ENCODE assay signal across 18 cellular contexts in genomic region chr22:26548984-26549383, GRCh38. TPM values are rescaled to one million over a fixed set of nuclear protein-coding genes. Genes with fewer than 3 reads are reported as not detected.
DNase-seq lines count a peak whose midpoint lies in the region; ATAC-seq and TF ChIP-seq lines count a peak whose summit lies in the region.
"Had no signal": no experiment of that assay in that cellular context is flagged by ENCODE, and none has a peak within 500 bp of the region (broad histone marks: within the 10 kb centered on the region; RNA-seq: fewer than 3 reads in every experiment).

No MANE protein-coding gene starts in this region.

- H3K4me3 Mint-ChIP-seq in chondrocyte (ENCODE audit: unreplicated experiment), result no peak overlapping the region
- H3K4me3 Mint-ChIP-seq: activated B cell treated with CpG ODN at 0.5 μM for 24 hours; activated CD8-positive, alpha-beta T cell treated with anti-CD3 and anti-CD28 coated beads, Interleukin-2, amount 10 ng/mL, durations not matched to agents 7 days and 5 days; activated naive CD4-positive, alpha-beta T cell treated with anti-CD3 and anti-CD28 coated beads, Interleukin-2, amount 10 ng/mL, durations not matched to agents 7 days and 5 days; activated T-cell treated with anti-CD3 and anti-CD28 coated beads, Interleukin-2, amount 50 U/mL, for 24 hours; CD4-positive, alpha-beta memory T cell had no signal

- H3K4me3 ChIP-seq in IMR-90 (ENCODE audit: insufficient read depth, low read depth, low read length) (no peak overlapping the region), parathyroid adenoma (ENCODE audit: low read depth, low read length) (peak overlapping the region; percentile 38), upper lobe of right lung (no peak overlapping the region)

- H4K91ac ChIP-seq in IMR-90 (ENCODE audit: insufficient read depth, low read depth, low read length), result no peak overlapping the region

- intact Hi-C loops in IMR-90 (cut with micrococcal nuclease), result no loop called here
- intact Hi-C loops in upper lobe of right lung (cut with DNase I), result no loop called here

- H3K4ac ChIP-seq in IMR-90 (ENCODE audit: low read depth, low read length), result 0 out of 2 replicates have a peak overlapping the region, but pooled peaks have one; percentile 15

- peak overlapping the region; percentile 43 for H2BK20ac ChIP-seq in IMR-90 (ENCODE audit: low read depth, low read length)

- H3K27ac Mint-ChIP-seq in chondrocyte (ENCODE audit: unreplicated experiment), result peak overlapping the region; percentile 27
- H3K27ac Mint-ChIP-seq: activated B cell treated with CpG ODN at 0.5 μM for 24 hours; activated CD8-positive, alpha-beta T cell treated with anti-CD3 and anti-CD28 coated beads, Interleukin-2, amount 10 ng/mL, durations not matched to agents 7 days and 5 days; activated naive CD4-positive, alpha-beta T cell treated with anti-CD3 and anti-CD28 coated beads, Interleukin-2, amount 10 ng/mL, durations not matched to agents 7 days and 5 days had no signal

- DNase-seq in DMS79 (lab: John Stamatoyannopoulos, UW), result peak; percentile 25
- no peak for DNase-seq in IMR-90
- no peak for DNase-seq in chondrocyte (ENCODE audit: low spot score)
- DNase-seq in activated gamma-delta T cell (lab: John Stamatoyannopoulos, UW), result no peak
- no peak for DNase-seq in upper lobe of right lung
- DNase-seq: activated B cell treated with CpG ODN at 0.5 μM for 24 hours; activated CD8-positive, alpha-beta T cell treated with anti-CD3 and anti-CD28 coated beads, Interleukin-2, amount 10 ng/mL, durations not matched to agents 7 days and 5 days; activated naive CD4-positive, alpha-beta T cell treated with anti-CD3 and anti-CD28 coated beads, Interleukin-2, amount 10 ng/mL, durations not matched to agents 7 days and 5 days; activated T-cell treated with anti-CD3 and anti-CD28 coated beads, Interleukin-2, amount 50 U/mL, for 24 hours; aorta; CD4-positive, alpha-beta memory T cell; DND-41; left colon; NCI-H2029 treated with DMSO at 0.1 percent for 48 hours; NCI-H748 treated with DMSO at 0.1 percent for 48 hours had no signal

- CTCF ChIA-PET in IMR-90 (lab: Yijun Ruan, JAX), result no interaction called here

- TF ChIP-seq RAD21 in IMR-90 (IDR thresholded peaks at IDR 0.05; ENCODE audit: low read length), result no peak

- H3K4me1 ChIP-seq in IMR-90 (ENCODE audit: control insufficient read depth, insufficient read depth, low read length), result peaks cover 23% of the 10 kb centered on the region
- H3K4me1 ChIP-seq in parathyroid adenoma, result no peaks in the 10 kb centered on the region
- H3K4me1 ChIP-seq in upper lobe of right lung, result peaks cover 7% of the 10 kb centered on the region

- H2AK9ac ChIP-seq in IMR-90 (replicated peaks; ENCODE audit: low read depth, low read length, poor library complexity), result no peak overlapping the region

- H3K23ac ChIP-seq in IMR-90 (ENCODE audit: low read depth, low read length), result no peak overlapping the region

- H3K4me2 ChIP-seq in IMR-90 (ENCODE audit: low read depth, low read length), result no peak overlapping the region
- peak overlapping the region; percentile 39 for H3K4me2 ChIP-seq in parathyroid adenoma (ENCODE audit: low read length)

- H3K27me3 Mint-ChIP-seq in chondrocyte (ENCODE audit: low read depth), result no peaks in the 10 kb centered on the region
- H3K27me3 Mint-ChIP-seq: activated B cell treated with CpG ODN at 0.5 μM for 24 hours; activated naive CD4-positive, alpha-beta T cell treated with anti-CD3 and anti-CD28 coated beads, Interleukin-2, amount 10 ng/mL, durations not matched to agents 7 days and 5 days; activated T-cell treated with anti-CD3 and anti-CD28 coated beads, Interleukin-2, amount 50 U/mL, for 24 hours; CD4-positive, alpha-beta memory T cell had no signal

- H4K20me1 ChIP-seq in IMR-90 (ENCODE audit: insufficient read depth, low read length), result no peaks in the 10 kb centered on the region

- H2BK5ac ChIP-seq in IMR-90 (ENCODE audit: low read depth, low read length, poor library complexity, severe bottlenecking), result no peak overlapping the region

- POLR2A ChIA-PET in IMR-90 (lab: Charles Lee; ENCODE audit: unreplicated experiment), result no interaction called here

- 100% methylated on average over 1 of the region's 6 CpGs; no CpG with 5 or more reads in 1 of the 2 experiments for WGBS in IMR-90 (ENCODE audit: extremely low coverage in 2 of 2, insufficient read length in 1 of 2), 2 experiments

- TF ChIP-seq POLR2A in IMR-90 (IDR thresholded peaks at IDR 0.05; ENCODE audit: low read depth, low read length), result no peak

- in situ Hi-C loops in IMR-90 (cut with MboI; ENCODE audit: low sequenced_read_pairs), result no loop called here

- peaks cover 47% of the 10 kb centered on the region for H3K4me1 Mint-ChIP-seq in chondrocyte (ENCODE audit: low read depth)

- no peak overlapping the region for H2AK5ac ChIP-seq in IMR-90 (ENCODE audit: low read depth, low read length)

- peaks cover 43 to 79% of the 10 kb centered on the region in 2 experiments for H3K79me1 ChIP-seq in IMR-90 (ENCODE audit: low read depth in 1 of 2, low read length in 2 of 2)

- H2BK15ac ChIP-seq in IMR-90 (ENCODE audit: low read depth, low read length), result no peak overlapping the region

- peaks cover 5% of the 10 kb centered on the region for H3K36me3 Mint-ChIP-seq in chondrocyte (ENCODE audit: low read depth)

- H3K27me3 ChIP-seq in IMR-90 (ENCODE audit: control insufficient read depth, insufficient read depth, low read length), result no peaks in the 10 kb centered on the region
- H3K27me3 ChIP-seq in parathyroid adenoma (ENCODE audit: control insufficient read depth, insufficient read depth, low read length), result no peaks in the 10 kb centered on the region
- no peaks in the 10 kb centered on the region for H3K27me3 ChIP-seq in upper lobe of right lung

- H4K5ac ChIP-seq in IMR-90 (ENCODE audit: low read depth, low read length), result no peak overlapping the region

- no peak overlapping the region for H3K27ac ChIP-seq in IMR-90 (ENCODE audit: insufficient read depth, low read length)
- peak overlapping the region; percentile 51 for H3K27ac ChIP-seq in parathyroid adenoma
- H3K27ac ChIP-seq in upper lobe of right lung, result no peak overlapping the region
- H3K27ac ChIP-seq: KMS-11 had no signal

- dilution Hi-C loops in IMR-90 (cut with HindIII; ENCODE audit: low sequenced_read_pairs, unreplicated experiment), result no loop called here

- no peak overlapping the region for H2BK120ac ChIP-seq in IMR-90 (ENCODE audit: low read depth, low read length)

- ATAC-seq in IMR-90 (ENCODE audit: low read depth) (no peak), GM19328 (IDR thresholded peaks at IDR 0.05; ENCODE audit: unreplicated experiment) (no peak), upper lobe of right lung (no peak)
- ATAC-seq: activated CD8-positive, alpha-beta T cell treated with anti-CD3 and anti-CD28 coated beads, Interleukin-2, amount 10 ng/mL, durations not matched to agents 7 days and 5 days; left colon had no signal

- H3K18ac ChIP-seq in IMR-90 (ENCODE audit: low read depth, low read length), result no peak overlapping the region

- peaks cover 30% of the 10 kb centered on the region for H3K9me1 ChIP-seq in IMR-90 (ENCODE audit: insufficient read depth, low read length)

- H3K9me3 ChIP-seq in IMR-90 (ENCODE audit: control insufficient read depth, insufficient read depth, low read length) (no peaks in the 10 kb centered on the region), parathyroid adenoma (ENCODE audit: control insufficient read depth, low read length) (no peaks in the 10 kb centered on the region), upper lobe of right lung (no peaks in the 10 kb centered on the region)

- H4K8ac ChIP-seq in IMR-90 (ENCODE audit: low read depth in 2 of 2, low read length in 2 of 2), result no peak overlapping the region; a peak in 1 of 4 replicates

- no peaks in the 10 kb centered on the region for H3K79me2 ChIP-seq in parathyroid adenoma

- no peak overlapping the region for H2AFZ ChIP-seq in IMR-90 (replicated peaks; ENCODE audit: low read length, poor library complexity)
- H2AFZ ChIP-seq in parathyroid adenoma, result peak overlapping the region; percentile 38

- H3K9ac ChIP-seq in IMR-90 (ENCODE audit: low read depth, low read length), result no peak overlapping the region
- H3K9ac ChIP-seq in parathyroid adenoma, result no peak overlapping the region
- H3K9ac ChIP-seq: KMS-11 had no signal

- H3K56ac ChIP-seq in IMR-90 (ENCODE audit: extremely low read depth, insufficient read depth, low read length), result no peak overlapping the region

- TF ChIP-seq CTCF in IMR-90 (conservative IDR thresholded peaks at IDR 0.05; ENCODE audit: low read depth, low read length), result no peak
- no peak for TF ChIP-seq CTCF in chondrocyte (IDR thresholded peaks at IDR 0.05)
- no peak for TF ChIP-seq CTCF in parathyroid adenoma (IDR thresholded peaks at IDR 0.05)
- no peak for TF ChIP-seq CTCF in upper lobe of right lung (IDR thresholded peaks at IDR 0.05)

- H3K9me3 Mint-ChIP-seq in chondrocyte (ENCODE audit: low read depth), result no peaks in the 10 kb centered on the region
- H3K9me3 Mint-ChIP-seq: activated B cell treated with CpG ODN at 0.5 μM for 24 hours; activated T-cell treated with anti-CD3 and anti-CD28 coated beads, Interleukin-2, amount 50 U/mL, for 24 hours had no signal

- BruUV-seq in IMR-90 (replicated peaks; lab: Mats Ljungman, UMichigan), result no TSS peak

- H3K14ac ChIP-seq in IMR-90 (replicated peaks; ENCODE audit: low read depth, low read length), result no peak overlapping the region

- H3K36me3 ChIP-seq in IMR-90 (ENCODE audit: control insufficient read depth, insufficient read depth, low read length) (no peaks in the 10 kb centered on the region; the same call in 1 of the 2 replicates), parathyroid adenoma (ENCODE audit: control insufficient read depth, insufficient read depth, low read length) (no peaks in the 10 kb centered on the region), upper lobe of right lung (peaks cover 5% of the 10 kb centered on the region)

TF ChIP-seq in IMR-90, 13 proteins besides CTCF, POLR2A, EP300 and RAD21:
- no peak for TF ChIP-seq MAFK (IDR thresholded peaks at IDR 0.05; ENCODE audit: low read depth, low read length)
- TF ChIP-seq RFX5 (IDR thresholded peaks at IDR 0.05; ENCODE audit: low read depth, low read length), result no peak

RNA-seq across cellular contexts. Expression of gene TFIP11, which starts 36.7 kb away (rescaled TPM):
- 37.5 and 43.2 TPM in 2 replicates for total RNA-seq in IMR-90 (2012; rRNA removed)
- polyA plus RNA-seq in IMR-90 (2012; rRNA removed), result 22.5 and 23.6 TPM in 2 replicates
- 16.0 and 16.7 TPM in 2 replicates for polyA plus RNA-seq in IMR-90 (2012; cell fraction: cytosol; rRNA removed)
- 35.1 and 48.4 TPM in 2 replicates for polyA plus RNA-seq in IMR-90 (2012; cell fraction: nucleus; rRNA removed; ENCODE audit: low replicate concordance)
- 30.6 to 34.7 TPM (median 33.3 TPM) in 3 replicates for total RNA-seq in chondrocyte
- 33.1 TPM for total RNA-seq in upper lobe of right lung

RNA-seq across cellular contexts. Expression of gene TPST2, which starts 40.9 kb away (rescaled TPM):
- total RNA-seq in IMR-90 (2012; rRNA removed) (41.7 and 42.5 TPM in 2 replicates), chondrocyte (75.8 to 80.3 TPM (median 77.1 TPM) in 3 replicates), upper lobe of right lung (83.1 TPM)
- 63.6 and 81.1 TPM in 2 replicates for polyA plus RNA-seq in IMR-90 (2012; rRNA removed)
- polyA plus RNA-seq in IMR-90 (2012; cell fraction: cytosol; rRNA removed), result 84.8 and 101 TPM in 2 replicates
- polyA plus RNA-seq in IMR-90 (2012; cell fraction: nucleus; rRNA removed; ENCODE audit: low replicate concordance), result 50.0 and 85.2 TPM in 2 replicates
